Comparison of ENCODE assay signal across 7 cellular contexts in genomic region chr12:49705479-49706267, GRCh38. TPM values are rescaled to one million over a fixed set of nuclear protein-coding genes. Genes with fewer than 3 reads are reported as not detected.
A peak's percentile ranks its signal among the peaks of the same experiment; 100 is the strongest.
DNase-seq lines count a peak whose midpoint lies in the region; ATAC-seq, FAIRE-seq and TF ChIP-seq lines count a peak whose summit lies in the region.

No MANE protein-coding gene starts in this region.

- DNase-seq in GM18507 (ENCODE audit: extremely low spot score, insufficient read length, low read depth) (no peak), PC-3 (peak; percentile 55), cardiac fibroblast (ENCODE audit: low read depth in 2 of 2) (peak; percentile 56 to 81), SKM-1 treated with dmso at 0.1 percent for 144 hours (lab: John Stamatoyannopoulos, UW; ENCODE audit: unreplicated experiment) (no peak), LoVo (ENCODE audit: low spot score) (no peak)

- WGBS in liver, result 66% methylated on average over 13 of the region's 13 CpGs

- H4K20me1 ChIP-seq in PC-3 (ENCODE audit: low read length), result no peaks in the 10 kb centered on the region

- H3K27me3 ChIP-seq in PC-3 (ENCODE audit: low read length), result peaks cover 13% of the 10 kb centered on the region
- H3K27me3 ChIP-seq in liver (ENCODE audit: control insufficient read depth in 4 of 4, insufficient read depth in 4 of 4, low read length in 3 of 4), result no peaks in the 10 kb centered on the region

- no peaks in the 10 kb centered on the region for H3K36me3 Mint-ChIP-seq in stimulated activated memory B cell treated with anti-CD40 and anti-IgM and Interleukin-4, amounts not matched to agents 10 μg/mL and 1 μg/mL and 100 μg/mL, for 72 hours

- POLR2A ChIA-PET in PC-3 (lab: Charles Lee; ENCODE audit: unreplicated experiment), result no interaction called here

- H3K27ac ChIP-seq in PC-3 (ENCODE audit: low read length) (no peak overlapping the region), liver (ENCODE audit: low read depth in 1 of 2, low read length in 2 of 2) (peak overlapping the region; percentile 21 to 39)

- no TSS peak for BruUV-seq in PC-3 (replicated peaks; lab: Mats Ljungman, UMichigan)

- H3K9me3 ChIP-seq in PC-3 (ENCODE audit: low read length) (no peaks in the 10 kb centered on the region), liver (ENCODE audit: control insufficient read depth in 4 of 4, low read length in 3 of 4) (no peaks in the 10 kb centered on the region)

- H3K9me2 ChIP-seq in PC-3 (replicated peaks; ENCODE audit: low read length), result no peaks in the 10 kb centered on the region

- H3K4me3 Mint-ChIP-seq in stimulated activated memory B cell treated with anti-CD40 and anti-IgM and Interleukin-4, amounts not matched to agents 10 μg/mL and 1 μg/mL and 100 μg/mL, for 72 hours, result peak overlapping the region; percentile 99

- no peak for ATAC-seq in PC-3
- no peak for ATAC-seq in stimulated activated memory B cell treated with anti-CD40 and anti-IgM and Interleukin-4, amounts not matched to agents 10 μg/mL and 1 μg/mL and 100 μg/mL, for 72 hours

- H3K27ac Mint-ChIP-seq in stimulated activated memory B cell treated with anti-CD40 and anti-IgM and Interleukin-4, amounts not matched to agents 10 μg/mL and 1 μg/mL and 100 μg/mL, for 72 hours, result peak overlapping the region; percentile 89

- H3K4me1 Mint-ChIP-seq in stimulated activated memory B cell treated with anti-CD40 and anti-IgM and Interleukin-4, amounts not matched to agents 10 μg/mL and 1 μg/mL and 100 μg/mL, for 72 hours, result peaks cover 64% of the 10 kb centered on the region

- TF ChIP-seq RAD21 in liver (IDR thresholded peaks at IDR 0.05), result no peak

- no peaks in the 10 kb centered on the region for H3K27me3 Mint-ChIP-seq in stimulated activated memory B cell treated with anti-CD40 and anti-IgM and Interleukin-4, amounts not matched to agents 10 μg/mL and 1 μg/mL and 100 μg/mL, for 72 hours

- H3F3A ChIP-seq in PC-3 (ENCODE audit: low read length, unreplicated experiment), result no peaks in the 10 kb centered on the region

- peak overlapping the region; percentile 89 for H3K4me2 ChIP-seq in PC-3 (ENCODE audit: low read length)

- no peaks in the 10 kb centered on the region for H3K36me3 ChIP-seq in PC-3 (ENCODE audit: low read depth, low read length)
- no peaks in the 10 kb centered on the region for H3K36me3 ChIP-seq in liver (ENCODE audit: control insufficient read depth in 4 of 4, insufficient read depth in 3 of 4, low read depth in 1 of 4, low read length in 3 of 4)

- FAIRE-seq in GM18507 (lab: Jason Lieb, UNC), result peak; percentile 78

- H3K4me3 ChIP-seq in PC-3 (ENCODE audit: low read length) (peak overlapping the region; percentile 74; the same call in 1 of the 2 replicates), cardiac fibroblast (replicated peaks in 1 of 2; ENCODE audit: low read depth in 2 of 2, low read length in 2 of 2) (peak overlapping the region; percentile 74 to 78), liver (ENCODE audit: low read depth in 1 of 3, low read length in 3 of 3) (peak overlapping the region in 2 of 3 donors; percentile 46 to 66)

- H3K4me1 ChIP-seq in PC-3 (ENCODE audit: insufficient read depth, low read length) (peaks cover 9% of the 10 kb centered on the region; the same call in 1 of the 2 replicates), liver (ENCODE audit: control insufficient read depth in 4 of 4, insufficient read depth in 4 of 4, low read length in 3 of 4) (peaks cover 3 to 4% (median 3%) of the 10 kb centered on the region in 4 donors)

- no peak overlapping the region for H3K9ac ChIP-seq in PC-3 (ENCODE audit: low read length)
- H3K9ac ChIP-seq in liver (ENCODE audit: low read depth in 1 of 2, low read length in 2 of 2), result no peak overlapping the region

- no peak overlapping the region for H2AFZ ChIP-seq in PC-3 (ENCODE audit: low read length)

- TF ChIP-seq CTCF in PC-3 (conservative IDR thresholded peaks at IDR 0.05; ENCODE audit: low read depth, low read length) (no peak), cardiac fibroblast (IDR thresholded peaks at IDR 0.05; ENCODE audit: low read depth, low read length) (no peak), liver (IDR thresholded peaks at IDR 0.05; ENCODE audit: low read depth, low read length, missing input control) (no peak)

- CTCF ChIA-PET in PC-3 (lab: Charles Lee), result no interaction called here

- no peaks in the 10 kb centered on the region for H3K9me3 Mint-ChIP-seq in stimulated activated memory B cell treated with anti-CD40 and anti-IgM and Interleukin-4, amounts not matched to agents 10 μg/mL and 1 μg/mL and 100 μg/mL, for 72 hours

- H3K79me2 ChIP-seq in PC-3 (ENCODE audit: low read length), result peaks cover 4% of the 10 kb centered on the region; the same call in 1 of the 2 replicates

- intact Hi-C loops in PC-3 (cut with micrococcal nuclease), result no loop called here

TF ChIP-seq in liver, 16 proteins besides CTCF, POLR2A, EP300 and RAD21:
- TF ChIP-seq NR2F2 (IDR thresholded peaks at IDR 0.05) (no peak), EGR1 (IDR thresholded peaks at IDR 0.05; ENCODE audit: low read depth in 2 of 2) (no peak), FOXA2 (IDR thresholded peaks at IDR 0.05) (no peak), MAX (IDR thresholded peaks at IDR 0.05) (no peak), FOXA1 (IDR thresholded peaks at IDR 0.05) (no peak), ATF3 (IDR thresholded peaks at IDR 0.05) (no peak), HNF4A (conservative IDR thresholded peaks at IDR 0.05) (no peak), SP1 (IDR thresholded peaks at IDR 0.05) (no peak), ZBTB33 (IDR thresholded peaks at IDR 0.05) (no peak), TAF1 (conservative IDR thresholded peaks at IDR 0.05) (no peak), HNF4G (IDR thresholded peaks at IDR 0.05) (no peak), RXRA (IDR thresholded peaks at IDR 0.05) (no peak), JUND (IDR thresholded peaks at IDR 0.05) (no peak), GABPA (IDR thresholded peaks at IDR 0.05 in 1 of 2, conservative IDR thresholded peaks at IDR 0.05 in 1 of 2) (no peak), REST (IDR thresholded peaks at IDR 0.05) (no peak), YY1 (IDR thresholded peaks at IDR 0.05) (no peak)

RNA-seq across cellular contexts. Expression of gene FMNL3, which starts 1.5 kb away (rescaled TPM):
- 5.2 and 6.2 TPM in 2 replicates for total RNA-seq in PC-3 (2014; rRNA removed)
- 1 to 10 TPM; 4.0 to 4.5 TPM for total RNA-seq in liver
- polyA plus RNA-seq in liver, result 1 to 10 TPM in 1 of 2 donors, under 1 TPM in 1; 0.72 to 1.2 TPM

RNA-seq across cellular contexts. Expression of gene TMBIM6, which starts 35.7 kb away (rescaled TPM):
- total RNA-seq in PC-3 (2014; rRNA removed) (396 and 402 TPM in 2 replicates), liver (100 to 1,000 TPM; 464 to 740 TPM)
- 1,000 to 10,000 TPM in 1 of 2 donors, 100 to 1,000 TPM in 1; 687 to 1,207 TPM for polyA plus RNA-seq in liver

Comparison
In these comparisons a context has a peak if more than half of its experiments do, and no peak if none do; other contexts are left out.
1. DNase-seq: peak in PC-3 (single experiment) and cardiac fibroblast (2 of 2); none in GM18507 (single experiment), SKM-1 treated with dmso at 0.1 percent for 144 hours (single experiment) and LoVo (single experiment).
2. Peak in every context shown above with its lines, with median percentiles within 50 percentile points of each other: H3K4me3 ChIP-seq.